Comparison of ENCODE assay signal across 10 cellular contexts in the genomic region with DNA sequence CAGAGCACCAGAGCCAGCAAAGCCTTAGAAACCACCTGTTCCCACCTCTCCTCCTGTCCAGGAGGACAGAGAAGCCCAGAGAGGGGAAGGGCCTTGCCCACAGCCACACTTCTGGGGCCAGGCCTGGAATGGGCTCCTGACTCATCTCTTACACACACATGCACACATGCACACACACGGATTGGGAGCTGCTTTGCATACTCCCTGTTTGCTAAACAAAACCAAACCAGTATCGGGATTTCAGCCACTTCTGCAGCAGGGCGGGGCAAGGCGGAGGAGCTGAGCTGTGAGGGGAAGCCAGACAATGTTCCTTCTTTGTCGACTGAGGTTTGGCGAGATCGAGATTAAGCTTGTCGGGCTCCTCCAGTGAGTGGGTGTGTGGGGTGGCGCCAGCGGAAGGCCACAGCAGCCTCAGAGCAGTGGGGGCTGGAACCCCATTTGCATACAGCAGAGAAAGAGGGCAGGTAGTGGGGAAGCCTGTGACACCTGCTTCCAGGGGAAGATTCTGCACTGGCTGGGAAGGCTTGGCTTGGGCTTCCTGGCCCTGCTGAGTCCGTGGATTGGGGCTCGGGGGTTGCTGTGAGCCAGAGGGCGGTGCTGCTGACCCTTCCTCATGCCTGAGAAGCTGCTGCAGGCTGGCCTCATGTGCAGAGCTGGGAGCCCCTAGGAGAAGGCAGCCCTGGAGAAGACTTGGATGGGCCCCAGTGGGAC. TPM values are rescaled to one million over a fixed set of nuclear protein-coding genes. Genes with fewer than 3 reads are reported as not detected.
A peak's percentile ranks its signal among the peaks of the same experiment; 100 is the strongest.
DNase-seq lines count a peak whose midpoint lies in the region; TF ChIP-seq lines count a peak whose summit lies in the region.
"Had no signal": no experiment of that assay in that cellular context is flagged by ENCODE, and none has a peak within 500 bp of the region (broad histone marks: within the 10 kb centered on the region; RNA-seq: fewer than 3 reads in every experiment).

No MANE protein-coding gene starts in this region.

- peaks cover 4% of the 10 kb centered on the region for H3K4me1 Mint-ChIP-seq in activated CD4-positive, alpha-beta memory T cell treated with anti-CD3 and anti-CD28 coated beads for 36 hours (ENCODE audit: low read depth)
- peaks cover 6% of the 10 kb centered on the region for H3K4me1 Mint-ChIP-seq in activated CD4-positive, alpha-beta memory T cell treated with anti-CD3 and anti-CD28 coated beads, Interleukin-2, amount 10 ng/mL, durations not matched to agents 7 days and 5 days
- peaks cover 14% of the 10 kb centered on the region for H3K4me1 Mint-ChIP-seq in type B pancreatic cell (ENCODE audit: unreplicated experiment)

- no peaks in the 10 kb centered on the region for H3K36me3 Mint-ChIP-seq in activated CD4-positive, alpha-beta memory T cell treated with anti-CD3 and anti-CD28 coated beads for 36 hours
- H3K36me3 Mint-ChIP-seq in activated CD4-positive, alpha-beta memory T cell treated with anti-CD3 and anti-CD28 coated beads, Interleukin-2, amount 10 ng/mL, durations not matched to agents 7 days and 5 days (ENCODE audit: low read depth) = no peaks in the 10 kb centered on the region
- no peaks in the 10 kb centered on the region for H3K36me3 Mint-ChIP-seq in type B pancreatic cell

- peaks cover 2% of the 10 kb centered on the region for H3K9me3 Mint-ChIP-seq in activated CD4-positive, alpha-beta memory T cell treated with anti-CD3 and anti-CD28 coated beads for 36 hours
- H3K9me3 Mint-ChIP-seq in activated CD4-positive, alpha-beta memory T cell treated with anti-CD3 and anti-CD28 coated beads, Interleukin-2, amount 10 ng/mL, durations not matched to agents 7 days and 5 days = peaks cover 4% of the 10 kb centered on the region
- H3K9me3 Mint-ChIP-seq in type B pancreatic cell = no peaks in the 10 kb centered on the region

- POLR2A ChIA-PET in activated CD4-positive, alpha-beta memory T cell treated with anti-CD3 and anti-CD28 coated beads for 36 hours (lab: Charles Lee) = no interaction called here
- POLR2A ChIA-PET in activated CD4-positive, alpha-beta memory T cell treated with anti-CD3 and anti-CD28 coated beads, Interleukin-2, amount 10 ng/mL, durations not matched to agents 7 days and 5 days (lab: Charles Lee) = no interaction called here

- H3K4me3 Mint-ChIP-seq in activated CD4-positive, alpha-beta memory T cell treated with anti-CD3 and anti-CD28 coated beads for 36 hours = no peak overlapping the region
- no peak overlapping the region for H3K4me3 Mint-ChIP-seq in activated CD4-positive, alpha-beta memory T cell treated with anti-CD3 and anti-CD28 coated beads, Interleukin-2, amount 10 ng/mL, durations not matched to agents 7 days and 5 days
- no peak overlapping the region for H3K4me3 Mint-ChIP-seq in type B pancreatic cell

- no peak overlapping the region for H3K4me3 ChIP-seq in fibroblast of mammary gland (ENCODE audit: control insufficient read depth, low read depth, low read length)

- peak; percentile 13 for DNase-seq in activated CD4-positive, alpha-beta memory T cell treated with anti-CD3 and anti-CD28 coated beads for 36 hours
- DNase-seq in activated CD4-positive, alpha-beta memory T cell treated with anti-CD3 and anti-CD28 coated beads, Interleukin-2, amount 10 ng/mL, durations not matched to agents 7 days and 5 days = no peak
- DNase-seq in NCI-H526 treated with DMSO at 0.1 percent for 48 hours (lab: John Stamatoyannopoulos, UW) (peak; percentile 98), fibroblast of mammary gland (ENCODE audit: low read depth) (peak; percentile 53), type B pancreatic cell (ENCODE audit: extremely low spot score, unreplicated experiment) (no peak), NCI-H1930 (lab: John Stamatoyannopoulos, UW) (no peak), activated T-cell treated with anti-CD3 and anti-CD28 coated beads for 4 hours (no peak)
- no peak for DNase-seq in stimulated activated CD4-positive, alpha-beta T cell treated with anti-CD3 and anti-CD28 coated beads, Interleukin-4, amount 100 ng/mL, for 4 hours
- DNase-seq: activated CD8-positive, alpha-beta memory T cell treated with anti-CD3 and anti-CD28 coated beads, Interleukin-2, amount 50 U/mL, for 4 hours; left ventricle myocardium superior had no signal

- no peak overlapping the region for H3K27ac Mint-ChIP-seq in activated CD4-positive, alpha-beta memory T cell treated with anti-CD3 and anti-CD28 coated beads for 36 hours
- no peak overlapping the region for H3K27ac Mint-ChIP-seq in activated CD4-positive, alpha-beta memory T cell treated with anti-CD3 and anti-CD28 coated beads, Interleukin-2, amount 10 ng/mL, durations not matched to agents 7 days and 5 days
- H3K27ac Mint-ChIP-seq in type B pancreatic cell = peak overlapping the region; percentile 67

- no peak for TF ChIP-seq CTCF in fibroblast of mammary gland (conservative IDR thresholded peaks at IDR 0.05; ENCODE audit: control insufficient read depth, insufficient read depth, low read depth, low read length)
- TF ChIP-seq CTCF in type B pancreatic cell (conservative IDR thresholded peaks at IDR 0.05) = no peak

- CTCF ChIA-PET in activated CD4-positive, alpha-beta memory T cell treated with anti-CD3 and anti-CD28 coated beads for 36 hours (lab: Charles Lee) = no interaction called here
- CTCF ChIA-PET in activated CD4-positive, alpha-beta memory T cell treated with anti-CD3 and anti-CD28 coated beads, Interleukin-2, amount 10 ng/mL, durations not matched to agents 7 days and 5 days (lab: Charles Lee) = interaction anchor here (1.3 kb wide), 1 partner anchor 28 kb away, joined by 3 read pairs; no protein-coding TSS in a partner anchor

- intact Hi-C loops in activated CD4-positive, alpha-beta memory T cell treated with anti-CD3 and anti-CD28 coated beads for 36 hours (cut with micrococcal nuclease) = no loop called here

- H3K27me3 Mint-ChIP-seq in activated CD4-positive, alpha-beta memory T cell treated with anti-CD3 and anti-CD28 coated beads for 36 hours = peaks cover 38% of the 10 kb centered on the region
- peaks cover 20% of the 10 kb centered on the region for H3K27me3 Mint-ChIP-seq in activated CD4-positive, alpha-beta memory T cell treated with anti-CD3 and anti-CD28 coated beads, Interleukin-2, amount 10 ng/mL, durations not matched to agents 7 days and 5 days
- H3K27me3 Mint-ChIP-seq in type B pancreatic cell = peaks cover 35% of the 10 kb centered on the region

RNA-seq across cellular contexts. Expression of a gene that starts 16.1 kb away (rescaled TPM):
- total RNA-seq in activated CD4-positive, alpha-beta memory T cell treated with anti-CD3 and anti-CD28 coated beads for 36 hours = not detected
- not detected for total RNA-seq in activated CD4-positive, alpha-beta memory T cell treated with anti-CD3 and anti-CD28 coated beads, Interleukin-2, amount 10 ng/mL, durations not matched to agents 7 days and 5 days
- total RNA-seq in type B pancreatic cell (ENCODE audit: low replicate concordance) = 0.45 TPM in 1 of 2 replicates, not detected in the other

RNA-seq across cellular contexts. Expression of a gene that starts 36.2 kb away (rescaled TPM):
- 10 to 100 TPM; 80.3 to 81.2 TPM for total RNA-seq in activated CD4-positive, alpha-beta memory T cell treated with anti-CD3 and anti-CD28 coated beads for 36 hours
- 10 to 100 TPM; 66.8 to 67.3 TPM for total RNA-seq in activated CD4-positive, alpha-beta memory T cell treated with anti-CD3 and anti-CD28 coated beads, Interleukin-2, amount 10 ng/mL, durations not matched to agents 7 days and 5 days
- 64.3 and 83.6 TPM in 2 replicates for total RNA-seq in type B pancreatic cell (ENCODE audit: low replicate concordance)

RNA-seq across cellular contexts. Expression of a gene that starts 50.1 kb away (rescaled TPM):
- 10 to 100 TPM; 19.6 to 23.6 TPM for total RNA-seq in activated CD4-positive, alpha-beta memory T cell treated with anti-CD3 and anti-CD28 coated beads for 36 hours
- total RNA-seq in activated CD4-positive, alpha-beta memory T cell treated with anti-CD3 and anti-CD28 coated beads, Interleukin-2, amount 10 ng/mL, durations not matched to agents 7 days and 5 days = 10 to 100 TPM; 30.0 to 31.0 TPM
- total RNA-seq in type B pancreatic cell (ENCODE audit: low replicate concordance) = 46.0 and 58.9 TPM in 2 replicates

Comparison
In these comparisons a context has a peak if more than half of its experiments do, and no peak if none do; other contexts are left out.
1. DNase-seq: peak in activated CD4-positive, alpha-beta memory T cell treated with anti-CD3 and anti-CD28 coated beads for 36 hours (single experiment), NCI-H526 treated with DMSO at 0.1 percent for 48 hours (single experiment) and fibroblast of mammary gland (single experiment); none in activated CD4-positive, alpha-beta memory T cell treated with anti-CD3 and anti-CD28 coated beads, Interleukin-2, amount 10 ng/mL, durations not matched to agents 7 days and 5 days (single experiment), type B pancreatic cell (single experiment), NCI-H1930 (0 of 2), stimulated activated CD4-positive, alpha-beta T cell treated with anti-CD3 and anti-CD28 coated beads, Interleukin-4, amount 100 ng/mL, for 4 hours (0 of 2) and activated T-cell treated with anti-CD3 and anti-CD28 coated beads for 4 hours (single experiment).